ENCODE assay signal across 18 cellular contexts in genomic region chr12:61009167-61009566, GRCh38.
DNase-seq lines count a peak whose midpoint lies in the region; ATAC-seq, FAIRE-seq and TF ChIP-seq lines count a peak whose summit lies in the region.
"Had no signal": no experiment of that assay in that cellular context is flagged by ENCODE, and none has a peak within 500 bp of the region (broad histone marks: within the 10 kb centered on the region; RNA-seq: fewer than 3 reads in every experiment).

No MANE protein-coding gene starts in this region.

- H3K27ac ChIP-seq in liver (ENCODE audit: low read depth in 1 of 2, low read length in 2 of 2) (no peak overlapping the region), HepG2 (ENCODE audit: extremely low read length, insufficient read depth, low read length) (no peak overlapping the region), GM23248 (no peak overlapping the region)
- H3K27ac ChIP-seq: BLaER1 treated with 17β-estradiol and CSF1 and Interleukin-3, amounts not matched to agents 10 nM and 100 nM; HL-60 had no signal

- no peaks in the 10 kb centered on the region for H3K9me3 ChIP-seq in liver (ENCODE audit: control insufficient read depth in 4 of 4, low read length in 3 of 4)
- H3K9me3 ChIP-seq in HepG2 (ENCODE audit: low read length): peaks cover 49% of the 10 kb centered on the region
- H3K9me3 ChIP-seq in GM23248 (ENCODE audit: low read depth): no peaks in the 10 kb centered on the region
- H3K9me3 ChIP-seq: BLaER1 treated with 17β-estradiol and CSF1 and Interleukin-3, amounts not matched to agents 10 nM and 100 nM had no signal

- H3K27me3 ChIP-seq in liver (ENCODE audit: control insufficient read depth in 4 of 4, insufficient read depth in 4 of 4, low read length in 3 of 4) (no peaks in the 10 kb centered on the region), HepG2 (ENCODE audit: control insufficient read depth in 1 of 2, insufficient read depth in 2 of 2, low read length in 2 of 2) (no peaks in the 10 kb centered on the region; a peak in 1 of 5 replicates), GM23248 (replicated peaks; ENCODE audit: insufficient read depth) (no peaks in the 10 kb centered on the region)
- H3K27me3 ChIP-seq: BLaER1 treated with 17β-estradiol and CSF1 and Interleukin-3, amounts not matched to agents 10 nM and 100 nM had no signal

- TF ChIP-seq EP300 in HepG2 (IDR thresholded peaks at IDR 0.05; ENCODE audit: low read depth in 2 of 2, low read length in 2 of 2): no peak
- TF ChIP-seq EP300 in HepG2 (CRISPR knock-in tag; IDR thresholded peaks at IDR 0.05; ENCODE audit: borderline replicate concordance): no peak

- POLR2A ChIA-PET in HepG2 (lab: Yijun Ruan, JAX): no interaction called here

- no peak overlapping the region for H2AFZ ChIP-seq in HepG2 (ENCODE audit: low read length)
- H2AFZ ChIP-seq in GM23248: no peak overlapping the region
- H2AFZ ChIP-seq: GM23338 had no signal

- H3K4me1 ChIP-seq in liver (ENCODE audit: control insufficient read depth in 4 of 4, insufficient read depth in 4 of 4, low read length in 3 of 4) (peaks cover 0 to 7% (median 3%) of the 10 kb centered on the region in 4 donors), HepG2 (ENCODE audit: insufficient read depth, low read length) (no peaks in the 10 kb centered on the region), GM23248 (ENCODE audit: insufficient read depth) (no peaks in the 10 kb centered on the region)

- WGBS in liver: 33% methylated on average over 2 of the region's 2 CpGs
- 0% methylated on average over 2 of the region's 2 CpGs for WGBS in HepG2 (ENCODE audit: low lambda C conversion rate)
- 0% methylated on average over 2 of the region's 2 CpGs for WGBS in GM23248 (ENCODE audit: low coverage in 1 of 2, low lambda C conversion rate in 2 of 2, missing lambda C conversion rate in 2 of 2), 2 experiments

- no peaks in the 10 kb centered on the region for H3K9me2 ChIP-seq in GM23248 (ENCODE audit: insufficient read depth)

- TF ChIP-seq RAD21 in liver (IDR thresholded peaks at IDR 0.05): no peak
- TF ChIP-seq RAD21 in HepG2 (CRISPR knock-in tag; IDR thresholded peaks at IDR 0.05): no peak

- H3K9ac ChIP-seq in liver (ENCODE audit: low read depth in 1 of 2, low read length in 2 of 2) (no peak overlapping the region), HepG2 (ENCODE audit: insufficient read depth, low read depth, low read length) (no peak overlapping the region), GM23248 (no peak overlapping the region)
- H3K9ac ChIP-seq: BLaER1 treated with 17β-estradiol and CSF1 and Interleukin-3, amounts not matched to agents 10 nM and 100 nM had no signal

- intact Hi-C loops in HepG2 (cut with micrococcal nuclease; ENCODE audit: unreplicated experiment): no loop called here

- H3F3A ChIP-seq in GM23248 (ENCODE audit: insufficient read depth): no peaks in the 10 kb centered on the region

- ATAC-seq in HepG2: no peak
- ATAC-seq in left lobe of liver: peak; percentile 68
- no peak for ATAC-seq in GM19023 (IDR thresholded peaks at IDR 0.05; ENCODE audit: unreplicated experiment)
- ATAC-seq: CD8-positive, alpha-beta T cell; GM23338 had no signal

- H3K4me3 ChIP-seq in liver (ENCODE audit: low read depth in 1 of 3, low read length in 3 of 3) (no peak overlapping the region), HepG2 (replicated peaks in 1 of 3; ENCODE audit: insufficient read depth in 1 of 3, low read depth in 2 of 3, low read length in 3 of 3) (no peak overlapping the region), epithelial cell of esophagus (ENCODE audit: low read length) (no peak overlapping the region), GM23248 (no peak overlapping the region)
- H3K4me3 ChIP-seq: BLaER1 treated with 17β-estradiol and CSF1 and Interleukin-3, amounts not matched to agents 10 nM and 100 nM; GM23338 had no signal

- no peak for TF ChIP-seq POLR2A in HepG2 (IDR thresholded peaks at IDR 0.05; ENCODE audit: insufficient read depth in 1 of 2, low read depth in 2 of 2, low read length in 2 of 2)

- FAIRE-seq in HepG2 (lab: Jason Lieb, UNC): no peak
- FAIRE-seq: H54 had no signal

- H4K20me1 ChIP-seq in HepG2 (ENCODE audit: insufficient read depth, low read length) (no peaks in the 10 kb centered on the region), GM23248 (ENCODE audit: insufficient read depth) (no peaks in the 10 kb centered on the region)
- H4K20me1 ChIP-seq: BLaER1 treated with 17β-estradiol and CSF1 and Interleukin-3, amounts not matched to agents 10 nM and 100 nM had no signal

- DNase-seq in HepG2 (ENCODE audit: low spot score) (no peak), epithelial cell of esophagus (ENCODE audit: low read depth) (peak; percentile 23), left lobe of liver (ENCODE audit: low spot score) (no peak), A172 (ENCODE audit: low spot score) (no peak), GM23248 (no peak)
- DNase-seq: 8988T; Calu3; CD8-positive, alpha-beta T cell; DMS79 treated with DMSO at 0.1 percent for 48 hours; GF-D8; HCEC 1CT; IMR-90 had no signal

- no peak overlapping the region for H3K4me2 ChIP-seq in HepG2 (ENCODE audit: low read depth, low read length)
- no peak overlapping the region for H3K4me2 ChIP-seq in GM23248 (ENCODE audit: unreplicated experiment)
- H3K4me2 ChIP-seq: BLaER1 treated with 17β-estradiol and CSF1 and Interleukin-3, amounts not matched to agents 10 nM and 100 nM; GM23338 had no signal

- CTCF ChIA-PET in HepG2 (lab: Yijun Ruan, JAX; ENCODE audit: low intra/inter-chr PET ratio, low total read pairs): no interaction called here

- in situ Hi-C loops in HepG2 (cut with HindIII; ENCODE audit: extremely low pct_ligation_motif_present, low pct_unique_long_range_greater_than_20kb): no loop called here
- in situ Hi-C loops in GM23248 (cut with MboI): no loop called here

- H3K79me2 ChIP-seq in HepG2 (ENCODE audit: insufficient read depth, low read length): no peaks in the 10 kb centered on the region
- no peaks in the 10 kb centered on the region for H3K79me2 ChIP-seq in GM23248 (ENCODE audit: insufficient read depth)

- H3K36me3 ChIP-seq in liver (ENCODE audit: control insufficient read depth in 4 of 4, insufficient read depth in 3 of 4, low read depth in 1 of 4, low read length in 3 of 4) (no peaks in the 10 kb centered on the region), HepG2 (replicated peaks in 1 of 2; ENCODE audit: control insufficient read depth in 1 of 2, insufficient read depth in 2 of 2, low read length in 2 of 2) (no peaks in the 10 kb centered on the region), GM23248 (ENCODE audit: low read depth) (no peaks in the 10 kb centered on the region)
- H3K36me3 ChIP-seq: BLaER1 treated with 17β-estradiol and CSF1 and Interleukin-3, amounts not matched to agents 10 nM and 100 nM had no signal

- BruUV-seq in HepG2 (replicated peaks; lab: Mats Ljungman, UMichigan): no TSS peak

- no peak for TF ChIP-seq CTCF in liver (IDR thresholded peaks at IDR 0.05; ENCODE audit: low read depth, low read length, missing input control)
- TF ChIP-seq CTCF in HepG2 (CRISPR knock-in tag; IDR thresholded peaks at IDR 0.05): no peak
- no peak for TF ChIP-seq CTCF in epithelial cell of esophagus (IDR thresholded peaks at IDR 0.05; ENCODE audit: insufficient read depth, low read depth, low read length, missing control alignments)

TF ChIP-seq in liver, 16 proteins besides CTCF, POLR2A, EP300 and RAD21:
- TF ChIP-seq GABPA (IDR thresholded peaks at IDR 0.05 in 1 of 2, conservative IDR thresholded peaks at IDR 0.05 in 1 of 2) (no peak), TAF1 (conservative IDR thresholded peaks at IDR 0.05) (no peak), EGR1 (IDR thresholded peaks at IDR 0.05; ENCODE audit: low read depth in 2 of 2) (no peak), RXRA (IDR thresholded peaks at IDR 0.05) (peak in 1 of 2 donors; percentile 11), FOXA1 (IDR thresholded peaks at IDR 0.05) (no peak), HNF4A (conservative IDR thresholded peaks at IDR 0.05) (peak; percentile 16 to 33), HNF4G (IDR thresholded peaks at IDR 0.05) (no peak)

TF ChIP-seq in HepG2, 621 proteins besides CTCF, POLR2A, EP300 and RAD21:
- TF ChIP-seq KDM6A (CRISPR knock-in tag; IDR thresholded peaks at IDR 0.05; ENCODE audit: low read depth): no peak
- no peak for TF ChIP-seq ZNF589 (CRISPR knock-in tag; conservative IDR thresholded peaks at IDR 0.05)
- TF ChIP-seq DPF2 (CRISPR knock-in tag; IDR thresholded peaks at IDR 0.05; ENCODE audit: borderline replicate concordance, low read depth): no peak
- no peak for TF ChIP-seq PRMT3 (CRISPR knock-in tag; IDR thresholded peaks at IDR 0.05; ENCODE audit: borderline replicate concordance, low read depth)
